ENCODE assay signal across 9 cellular contexts in the genomic region with DNA sequence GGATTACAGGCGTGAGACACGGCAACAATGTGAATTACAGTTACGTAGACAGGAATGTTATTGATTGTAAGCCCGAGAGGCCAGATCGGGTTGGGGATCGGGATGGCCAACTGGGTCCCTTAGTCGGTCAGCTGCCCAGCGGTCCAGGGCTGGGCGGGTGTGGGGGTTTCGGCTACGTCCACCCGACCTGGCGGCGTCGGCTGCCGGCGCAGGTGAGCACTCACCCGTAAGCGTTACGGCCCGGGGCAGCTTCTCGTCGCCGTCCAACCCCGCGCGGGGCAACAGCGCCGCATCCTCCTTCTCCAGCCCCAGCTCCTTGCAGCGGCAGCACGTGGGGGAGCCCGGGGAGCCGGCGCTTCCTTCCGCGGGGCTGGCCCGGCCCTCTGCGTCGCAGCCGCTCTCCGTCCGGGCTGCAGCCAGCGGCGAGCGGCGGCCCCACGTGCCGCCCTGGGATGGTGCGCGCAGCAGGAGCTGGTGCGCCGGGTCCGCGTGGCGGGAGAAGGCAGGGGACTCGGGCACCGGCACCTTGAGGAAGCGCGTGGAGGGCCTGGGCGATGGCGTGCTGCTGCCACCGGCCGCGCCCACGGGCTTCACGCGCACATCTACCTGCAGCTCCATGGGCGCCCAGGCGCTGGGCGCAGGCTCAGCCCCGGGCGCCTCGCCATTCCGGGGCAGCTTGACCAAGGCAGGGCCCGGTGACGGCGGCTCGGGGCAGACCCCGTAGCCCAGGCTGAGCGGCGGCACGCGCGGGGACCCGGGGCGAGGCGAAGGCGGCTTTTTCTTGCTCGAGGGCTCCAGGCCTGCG. TPM values are rescaled to one million over a fixed set of nuclear protein-coding genes. Genes with fewer than 3 reads are reported as not detected.
DNase-seq lines count a peak whose midpoint lies in the region; ATAC-seq lines count a peak whose summit lies in the region.
"Had no signal": no experiment of that assay in that cellular context is flagged by ENCODE, and none has a peak within 500 bp of the region (broad histone marks: within the 10 kb centered on the region; RNA-seq: fewer than 3 reads in every experiment).

No MANE protein-coding gene starts in this region.

- peaks cover 43% of the 10 kb centered on the region for H3K27me3 Mint-ChIP-seq in activated T-helper 2 cell treated with anti-CD3 and anti-CD28 coated beads, Interferon-gamma antibody, Interleukin-2, Interleukin-4, amounts not matched to agents 10 μg/mL and 5 μg/mL and 100 μg/mL, durations not matched to agents 14 hours and 24 hours and 36 hours (ENCODE audit: low read depth)

- peaks cover 3% of the 10 kb centered on the region for H3K4me1 Mint-ChIP-seq in activated T-helper 2 cell treated with anti-CD3 and anti-CD28 coated beads, Interferon-gamma antibody, Interleukin-2, Interleukin-4, amounts not matched to agents 10 μg/mL and 5 μg/mL and 100 μg/mL, durations not matched to agents 14 hours and 24 hours and 36 hours (ENCODE audit: low read depth)

- ATAC-seq in HG03354 (IDR thresholded peaks at IDR 0.05; ENCODE audit: poor library complexity, severe bottlenecking, unreplicated experiment) (peak; percentile 33), HG03108 (IDR thresholded peaks at IDR 0.05; ENCODE audit: unreplicated experiment) (no peak)

- H3K36me3 Mint-ChIP-seq in activated T-helper 2 cell treated with anti-CD3 and anti-CD28 coated beads, Interferon-gamma antibody, Interleukin-2, Interleukin-4, amounts not matched to agents 10 μg/mL and 5 μg/mL and 100 μg/mL, durations not matched to agents 14 hours and 24 hours and 36 hours (ENCODE audit: low read depth) = no peaks in the 10 kb centered on the region

- H3K27ac Mint-ChIP-seq in activated T-helper 2 cell treated with anti-CD3 and anti-CD28 coated beads, Interferon-gamma antibody, Interleukin-2, Interleukin-4, amounts not matched to agents 10 μg/mL and 5 μg/mL and 100 μg/mL, durations not matched to agents 14 hours and 24 hours and 36 hours = no peak overlapping the region

- peak overlapping the region; percentile 51 for H3K4me3 Mint-ChIP-seq in activated T-helper 2 cell treated with anti-CD3 and anti-CD28 coated beads, Interferon-gamma antibody, Interleukin-2, Interleukin-4, amounts not matched to agents 10 μg/mL and 5 μg/mL and 100 μg/mL, durations not matched to agents 14 hours and 24 hours and 36 hours (ENCODE audit: low read depth)

- peak; percentile 34 for DNase-seq in activated CD4-positive, alpha-beta T cell treated with anti-CD3 and anti-CD28 coated beads for 48 hours
- DNase-seq in activated CD4-positive, alpha-beta T cell treated with anti-CD3 and anti-CD28 coated beads, Interleukin-2, amount 50 U/mL, for 1 hour = no peak
- DNase-seq in activated T-helper 2 cell treated with anti-CD3 and anti-CD28 coated beads, Interferon-gamma antibody, Interleukin-2, Interleukin-4, amounts not matched to agents 10 μg/mL and 5 μg/mL and 100 μg/mL, durations not matched to agents 14 hours and 24 hours and 36 hours (ENCODE audit: low spot score) = no peak
- DNase-seq in iPS-NIHi11 (ENCODE audit: low spot score) (peak; percentile 76), NCI-H187 treated with DMSO at 0.1 percent for 48 hours (lab: John Stamatoyannopoulos, UW) (no peak)
- DNase-seq in stimulated activated CD4-positive, alpha-beta T cell treated with anti-CD3 and anti-CD28 coated beads, Interleukin-4, amount 100 ng/mL, for 1 hour = peak; percentile 19

- intact Hi-C loops in activated T-helper 2 cell treated with anti-CD3 and anti-CD28 coated beads, Interferon-gamma antibody, Interleukin-2, Interleukin-4, amounts not matched to agents 10 μg/mL and 5 μg/mL and 100 μg/mL, durations not matched to agents 14 hours and 24 hours and 36 hours (cut with micrococcal nuclease) = no loop called here

- H3K9me3 Mint-ChIP-seq in activated T-helper 2 cell treated with anti-CD3 and anti-CD28 coated beads, Interferon-gamma antibody, Interleukin-2, Interleukin-4, amounts not matched to agents 10 μg/mL and 5 μg/mL and 100 μg/mL, durations not matched to agents 14 hours and 24 hours and 36 hours = no peaks in the 10 kb centered on the region

RNA-seq across cellular contexts. Expression of a gene that starts 0.6 kb away (rescaled TPM):
- total RNA-seq in activated T-helper 2 cell treated with anti-CD3 and anti-CD28 coated beads, Interferon-gamma antibody, Interleukin-2, Interleukin-4, amounts not matched to agents 10 μg/mL and 5 μg/mL and 100 μg/mL, durations not matched to agents 14 hours and 24 hours and 36 hours = 0.18 and 0.21 TPM in 2 replicates

RNA-seq across cellular contexts. Expression of a gene that starts 40.6 kb away (rescaled TPM):
- not detected in 2 replicates for total RNA-seq in activated T-helper 2 cell treated with anti-CD3 and anti-CD28 coated beads, Interferon-gamma antibody, Interleukin-2, Interleukin-4, amounts not matched to agents 10 μg/mL and 5 μg/mL and 100 μg/mL, durations not matched to agents 14 hours and 24 hours and 36 hours
- total RNA-seq: activated CD8-positive, alpha-beta memory T cell treated with anti-CD3 and anti-CD28 coated beads for 36 hours had no signal

Comparison
In these comparisons a context has a peak if more than half of its experiments do, and no peak if none do; other contexts are left out.
1. DNase-seq: peak in activated CD4-positive, alpha-beta T cell treated with anti-CD3 and anti-CD28 coated beads for 48 hours (single experiment), iPS-NIHi11 (single experiment) and stimulated activated CD4-positive, alpha-beta T cell treated with anti-CD3 and anti-CD28 coated beads, Interleukin-4, amount 100 ng/mL, for 1 hour (single experiment); none in activated CD4-positive, alpha-beta T cell treated with anti-CD3 and anti-CD28 coated beads, Interleukin-2, amount 50 U/mL, for 1 hour (single experiment), activated T-helper 2 cell treated with anti-CD3 and anti-CD28 coated beads, Interferon-gamma antibody, Interleukin-2, Interleukin-4, amounts not matched to agents 10 μg/mL and 5 μg/mL and 100 μg/mL, durations not matched to agents 14 hours and 24 hours and 36 hours (single experiment) and NCI-H187 treated with DMSO at 0.1 percent for 48 hours (single experiment).